Comparison of ENCODE assay signal across 24 cellular contexts in genomic region chr12:126770188-126770587, GRCh38.
A peak's percentile ranks its signal among the peaks of the same experiment; 100 is the strongest.
DNase-seq lines count a peak whose midpoint lies in the region; ATAC-seq and TF ChIP-seq lines count a peak whose summit lies in the region.
"Had no signal": no experiment of that assay in that cellular context is flagged by ENCODE, and none has a peak within 500 bp of the region (broad histone marks: within the 10 kb centered on the region; RNA-seq: fewer than 3 reads in every experiment).

No MANE protein-coding gene starts in this region.

- peak overlapping the region; percentile 72 for H3K4me2 ChIP-seq in Loucy (ENCODE audit: low read depth, low read length, poor library complexity, severe bottlenecking)

- CTCF ChIA-PET in activated CD8-positive, alpha-beta T cell treated with anti-CD3 and anti-CD28 coated beads for 36 hours (lab: Charles Lee), result interaction anchor here (0.9 to 1.9 kb wide), 2 partner anchors 12 to 23 kb away, joined by 4 to 7 read pairs; no protein-coding TSS in a partner anchor
- CTCF ChIA-PET in activated CD8-positive, alpha-beta T cell treated with anti-CD3 and anti-CD28 coated beads, Interleukin-2, amount 10 ng/mL, durations not matched to agents 7 days and 5 days (lab: Charles Lee), result no interaction called here
- CTCF ChIA-PET in naive thymus-derived CD4-positive, alpha-beta T cell (lab: Charles Lee), result interaction anchor here (0.6 kb wide), 1 partner anchor 1325 kb away, joined by 3 read pairs; no protein-coding TSS in a partner anchor

- 0 out of 2 replicates have a peak, but pooled peaks cover 2% of the 10 kb centered on the region for H3F3A ChIP-seq in Loucy (ENCODE audit: low read depth)

- H3K27me3 Mint-ChIP-seq in activated CD8-positive, alpha-beta T cell treated with anti-CD3 and anti-CD28 coated beads for 36 hours, result peaks cover 1% of the 10 kb centered on the region
- H3K27me3 Mint-ChIP-seq in activated CD8-positive, alpha-beta T cell treated with anti-CD3 and anti-CD28 coated beads, Interleukin-2, amount 10 ng/mL, durations not matched to agents 7 days and 5 days (ENCODE audit: low read depth), result no peaks in the 10 kb centered on the region
- no peaks in the 10 kb centered on the region for H3K27me3 Mint-ChIP-seq in activated T-helper 1 cell treated with anti-CD3 and anti-CD28 coated beads, Interleukin-12 subunit alpha, Interleukin-12 subunit beta, Interleukin-2, Interleukin-4 antibody, amounts not matched to agents 30 ng/mL and 10 ng/mL and 1 ng/mL, durations not matched to agents 14 hours and 24 hours and 36 hours (ENCODE audit: insufficient read depth)
- H3K27me3 Mint-ChIP-seq in naive thymus-derived CD4-positive, alpha-beta T cell, result no peaks in the 10 kb centered on the region
- H3K27me3 Mint-ChIP-seq in type B pancreatic cell, result no peaks in the 10 kb centered on the region
- H3K27me3 Mint-ChIP-seq: activated naive CD4-positive, alpha-beta T cell treated with anti-CD3 and anti-CD28 coated beads, Interleukin-2, amount 10 ng/mL, durations not matched to agents 7 days and 5 days had no signal

- H3K4me3 ChIP-seq in Loucy (ENCODE audit: low read length, poor library complexity, severe bottlenecking), result peak overlapping the region; percentile 73
- H3K4me3 ChIP-seq in naive thymus-derived CD4-positive, alpha-beta T cell (ENCODE audit: low read length), result peak overlapping the region; percentile 24
- H3K4me3 ChIP-seq: left lung, pancreas, right atrium auricular region had no signal

- H3K4me1 ChIP-seq in Loucy (ENCODE audit: insufficient read depth, low read length, poor library complexity, severe bottlenecking), result peaks cover 12% of the 10 kb centered on the region
- peaks cover 0 to 40% of the 10 kb centered on the region in 2 donors for H3K4me1 ChIP-seq in naive thymus-derived CD4-positive, alpha-beta T cell (ENCODE audit: control insufficient read depth in 2 of 2, insufficient read depth in 2 of 2, low read length in 2 of 2)
- H3K4me1 ChIP-seq: foreskin keratinocyte, left lung, right atrium auricular region had no signal

- H3K4me1 Mint-ChIP-seq in activated CD8-positive, alpha-beta T cell treated with anti-CD3 and anti-CD28 coated beads for 36 hours (ENCODE audit: low read depth), result peaks cover 24% of the 10 kb centered on the region
- H3K4me1 Mint-ChIP-seq in activated CD8-positive, alpha-beta T cell treated with anti-CD3 and anti-CD28 coated beads, Interleukin-2, amount 10 ng/mL, durations not matched to agents 7 days and 5 days (ENCODE audit: low read depth), result peaks cover 7% of the 10 kb centered on the region
- H3K4me1 Mint-ChIP-seq in activated T-helper 1 cell treated with anti-CD3 and anti-CD28 coated beads, Interleukin-12 subunit alpha, Interleukin-12 subunit beta, Interleukin-2, Interleukin-4 antibody, amounts not matched to agents 30 ng/mL and 10 ng/mL and 1 ng/mL, durations not matched to agents 14 hours and 24 hours and 36 hours (ENCODE audit: low read depth), result peaks cover 15% of the 10 kb centered on the region
- peaks cover 0 to 16% (median 4%) of the 10 kb centered on the region in 7 donors for H3K4me1 Mint-ChIP-seq in naive thymus-derived CD4-positive, alpha-beta T cell
- H3K4me1 Mint-ChIP-seq in type B pancreatic cell (ENCODE audit: unreplicated experiment), result no peaks in the 10 kb centered on the region
- H3K4me1 Mint-ChIP-seq: mesothelial cell of epicardium had no signal

- H3K27me3 ChIP-seq in Loucy (ENCODE audit: insufficient read depth, low read length, poor library complexity, severe bottlenecking), result no peaks in the 10 kb centered on the region
- no peaks in the 10 kb centered on the region for H3K27me3 ChIP-seq in naive thymus-derived CD4-positive, alpha-beta T cell (ENCODE audit: control insufficient read depth in 2 of 2, insufficient read depth in 2 of 2, low read length in 2 of 2)
- H3K27me3 ChIP-seq: foreskin keratinocyte, left lung, pancreas, right atrium auricular region had no signal

- intact Hi-C loops in activated CD8-positive, alpha-beta T cell treated with anti-CD3 and anti-CD28 coated beads for 36 hours (cut with micrococcal nuclease), result no loop called here
- intact Hi-C loops in activated T-helper 1 cell treated with anti-CD3 and anti-CD28 coated beads, Interleukin-12 subunit alpha, Interleukin-12 subunit beta, Interleukin-2, Interleukin-4 antibody, amounts not matched to agents 30 ng/mL and 10 ng/mL and 1 ng/mL, durations not matched to agents 14 hours and 24 hours and 36 hours (cut with micrococcal nuclease), result loop anchor here (5.0 kb wide), 1 partner anchor 787 kb away; no protein-coding TSS in a partner anchor
- intact Hi-C loops in naive thymus-derived CD4-positive, alpha-beta T cell (cut with micrococcal nuclease), result no loop called here

- H3K9ac ChIP-seq in Loucy (ENCODE audit: low read depth, low read length, poor library complexity, severe bottlenecking), result no peak overlapping the region

- H3K9me3 ChIP-seq in Loucy (ENCODE audit: insufficient read depth, low read depth, low read length), result peaks cover 13% of the 10 kb centered on the region; the same call in 1 of the 2 replicates
- H3K9me3 ChIP-seq in naive thymus-derived CD4-positive, alpha-beta T cell (ENCODE audit: control insufficient read depth in 2 of 3, low read length in 3 of 3), result no peaks in the 10 kb centered on the region
- H3K9me3 ChIP-seq: pancreas had no signal

- no peaks in the 10 kb centered on the region for H3K36me3 ChIP-seq in Loucy (ENCODE audit: insufficient read depth, low read length)
- H3K36me3 ChIP-seq in naive thymus-derived CD4-positive, alpha-beta T cell (ENCODE audit: control insufficient read depth in 2 of 3, insufficient read depth in 3 of 3, low read length in 3 of 3), result no peaks in the 10 kb centered on the region
- H3K36me3 ChIP-seq: left lung, pancreas, right atrium auricular region had no signal

- peaks cover 37% of the 10 kb centered on the region for H3K9me3 Mint-ChIP-seq in activated CD8-positive, alpha-beta T cell treated with anti-CD3 and anti-CD28 coated beads for 36 hours
- H3K9me3 Mint-ChIP-seq in activated CD8-positive, alpha-beta T cell treated with anti-CD3 and anti-CD28 coated beads, Interleukin-2, amount 10 ng/mL, durations not matched to agents 7 days and 5 days (ENCODE audit: insufficient read depth), result peaks cover 24% of the 10 kb centered on the region
- H3K9me3 Mint-ChIP-seq in activated T-helper 1 cell treated with anti-CD3 and anti-CD28 coated beads, Interleukin-12 subunit alpha, Interleukin-12 subunit beta, Interleukin-2, Interleukin-4 antibody, amounts not matched to agents 30 ng/mL and 10 ng/mL and 1 ng/mL, durations not matched to agents 14 hours and 24 hours and 36 hours, result peaks cover 52% of the 10 kb centered on the region
- peaks cover 5 to 44% (median 11%) of the 10 kb centered on the region in 11 donors for H3K9me3 Mint-ChIP-seq in naive thymus-derived CD4-positive, alpha-beta T cell
- H3K9me3 Mint-ChIP-seq in type B pancreatic cell, result peaks cover 5% of the 10 kb centered on the region

- no peak for TF ChIP-seq CTCF in activated CD8-positive, alpha-beta T cell treated with anti-CD3 and anti-CD28 coated beads for 36 hours (IDR thresholded peaks at IDR 0.05)
- TF ChIP-seq CTCF in Loucy (conservative IDR thresholded peaks at IDR 0.05; ENCODE audit: low read length) (no peak), type B pancreatic cell (conservative IDR thresholded peaks at IDR 0.05) (no peak)

- no peak for ATAC-seq in activated CD8-positive, alpha-beta T cell treated with anti-CD3 and anti-CD28 coated beads for 36 hours
- ATAC-seq in activated CD8-positive, alpha-beta T cell treated with anti-CD3 and anti-CD28 coated beads, Interleukin-2, amount 10 ng/mL, durations not matched to agents 7 days and 5 days, result no peak
- no peak for ATAC-seq in naive thymus-derived CD4-positive, alpha-beta T cell
- ATAC-seq: activated CD4-positive, CD25-positive, alpha-beta regulatory T cell treated with anti-CD3 and anti-CD28 coated beads, Interleukin-2, amount 50 U/mL, for 24 hours; foreskin keratinocyte; HepG2; left lung; pancreas had no signal

- no peak for DNase-seq in activated CD8-positive, alpha-beta T cell treated with anti-CD3 and anti-CD28 coated beads for 36 hours
- DNase-seq in activated CD8-positive, alpha-beta T cell treated with anti-CD3 and anti-CD28 coated beads, Interleukin-2, amount 10 ng/mL, durations not matched to agents 7 days and 5 days, result no peak
- no peak for DNase-seq in activated T-helper 1 cell treated with anti-CD3 and anti-CD28 coated beads, Interleukin-12 subunit alpha, Interleukin-12 subunit beta, Interleukin-2, Interleukin-4 antibody, amounts not matched to agents 30 ng/mL and 10 ng/mL and 1 ng/mL, durations not matched to agents 14 hours and 24 hours and 36 hours (ENCODE audit: low spot score)
- no peak for DNase-seq in naive thymus-derived CD4-positive, alpha-beta T cell
- DNase-seq in SKM-1 treated with dmso at 0.1 percent for 144 hours (lab: John Stamatoyannopoulos, UW; ENCODE audit: unreplicated experiment), result no peak
- no peak for DNase-seq in anterior cingulate cortex (lab: John Stamatoyannopoulos, UW)
- DNase-seq in type B pancreatic cell (ENCODE audit: extremely low spot score, unreplicated experiment), result no peak
- DNase-seq: activated CD8-positive, alpha-beta memory T cell treated with anti-CD3 and anti-CD28 coated beads, Interleukin-2, amount 50 U/mL, for 48 hours; activated naive CD4-positive, alpha-beta T cell treated with anti-CD3 and anti-CD28 coated beads, Interleukin-2, amount 10 ng/mL, durations not matched to agents 7 days and 5 days; central memory CD4-positive, alpha-beta T cell; foreskin keratinocyte; GOT3; left lung; NCI-H146; NCI-H524; nephron progenitor cell; pancreas; substantia nigra had no signal

- H3K27ac ChIP-seq in naive thymus-derived CD4-positive, alpha-beta T cell (ENCODE audit: low read depth, low read length), result no peak overlapping the region
- H3K27ac ChIP-seq: foreskin keratinocyte, HL-60, left lung, pancreas, right atrium auricular region had no signal

- peak overlapping the region; percentile 5 for H3K4me3 Mint-ChIP-seq in activated CD8-positive, alpha-beta T cell treated with anti-CD3 and anti-CD28 coated beads for 36 hours
- no peak overlapping the region for H3K4me3 Mint-ChIP-seq in activated CD8-positive, alpha-beta T cell treated with anti-CD3 and anti-CD28 coated beads, Interleukin-2, amount 10 ng/mL, durations not matched to agents 7 days and 5 days
- H3K4me3 Mint-ChIP-seq in activated T-helper 1 cell treated with anti-CD3 and anti-CD28 coated beads, Interleukin-12 subunit alpha, Interleukin-12 subunit beta, Interleukin-2, Interleukin-4 antibody, amounts not matched to agents 30 ng/mL and 10 ng/mL and 1 ng/mL, durations not matched to agents 14 hours and 24 hours and 36 hours, result peak overlapping the region; percentile 40
- H3K4me3 Mint-ChIP-seq in naive thymus-derived CD4-positive, alpha-beta T cell, result peak overlapping the region in 3 of 10 donors; percentile 0 to 38 (median 25)
- no peak overlapping the region for H3K4me3 Mint-ChIP-seq in type B pancreatic cell
- H3K4me3 Mint-ChIP-seq: activated naive CD4-positive, alpha-beta T cell treated with anti-CD3 and anti-CD28 coated beads, Interleukin-2, amount 10 ng/mL, durations not matched to agents 7 days and 5 days; mesothelial cell of epicardium; nephron progenitor cell had no signal

- peak overlapping the region; percentile 79 for H3K27ac Mint-ChIP-seq in activated CD8-positive, alpha-beta T cell treated with anti-CD3 and anti-CD28 coated beads for 36 hours
- no peak overlapping the region for H3K27ac Mint-ChIP-seq in activated CD8-positive, alpha-beta T cell treated with anti-CD3 and anti-CD28 coated beads, Interleukin-2, amount 10 ng/mL, durations not matched to agents 7 days and 5 days
- no peak overlapping the region for H3K27ac Mint-ChIP-seq in activated T-helper 1 cell treated with anti-CD3 and anti-CD28 coated beads, Interleukin-12 subunit alpha, Interleukin-12 subunit beta, Interleukin-2, Interleukin-4 antibody, amounts not matched to agents 30 ng/mL and 10 ng/mL and 1 ng/mL, durations not matched to agents 14 hours and 24 hours and 36 hours
- peak overlapping the region in 2 of 9 donors; percentile 1 to 71 for H3K27ac Mint-ChIP-seq in naive thymus-derived CD4-positive, alpha-beta T cell
- no peak overlapping the region for H3K27ac Mint-ChIP-seq in type B pancreatic cell
- H3K27ac Mint-ChIP-seq: activated naive CD4-positive, alpha-beta T cell treated with anti-CD3 and anti-CD28 coated beads, Interleukin-2, amount 10 ng/mL, durations not matched to agents 7 days and 5 days; mesothelial cell of epicardium; nephron progenitor cell had no signal

- H2AFZ ChIP-seq in Loucy (ENCODE audit: low read length), result no peak overlapping the region

- POLR2A ChIA-PET in activated CD8-positive, alpha-beta T cell treated with anti-CD3 and anti-CD28 coated beads for 36 hours (lab: Charles Lee), result no interaction called here
- POLR2A ChIA-PET in activated CD8-positive, alpha-beta T cell treated with anti-CD3 and anti-CD28 coated beads, Interleukin-2, amount 10 ng/mL, durations not matched to agents 7 days and 5 days (lab: Charles Lee), result no interaction called here
- POLR2A ChIA-PET in naive thymus-derived CD4-positive, alpha-beta T cell (lab: Charles Lee), result no interaction called here

- no peaks in the 10 kb centered on the region for H3K9me2 ChIP-seq in Loucy (replicated peaks; ENCODE audit: low read depth, low read length)

- H3K79me2 ChIP-seq in Loucy (ENCODE audit: insufficient read depth, low read length), result no peaks in the 10 kb centered on the region

- H4K20me1 ChIP-seq in Loucy (ENCODE audit: insufficient read depth, low read length, poor library complexity, severe bottlenecking), result no peaks in the 10 kb centered on the region

- peaks cover 17% of the 10 kb centered on the region for H3K36me3 Mint-ChIP-seq in activated CD8-positive, alpha-beta T cell treated with anti-CD3 and anti-CD28 coated beads for 36 hours (ENCODE audit: low read depth)
- H3K36me3 Mint-ChIP-seq in activated CD8-positive, alpha-beta T cell treated with anti-CD3 and anti-CD28 coated beads, Interleukin-2, amount 10 ng/mL, durations not matched to agents 7 days and 5 days (ENCODE audit: low read depth), result no peaks in the 10 kb centered on the region
- H3K36me3 Mint-ChIP-seq in activated T-helper 1 cell treated with anti-CD3 and anti-CD28 coated beads, Interleukin-12 subunit alpha, Interleukin-12 subunit beta, Interleukin-2, Interleukin-4 antibody, amounts not matched to agents 30 ng/mL and 10 ng/mL and 1 ng/mL, durations not matched to agents 14 hours and 24 hours and 36 hours (ENCODE audit: low read depth), result peaks cover 13% of the 10 kb centered on the region
- peaks cover 0 to 21% (median 4%) of the 10 kb centered on the region in 5 donors for H3K36me3 Mint-ChIP-seq in naive thymus-derived CD4-positive, alpha-beta T cell
- H3K36me3 Mint-ChIP-seq in type B pancreatic cell, result no peaks in the 10 kb centered on the region
- H3K36me3 Mint-ChIP-seq: mesothelial cell of epicardium had no signal

Comparison
In these comparisons a context has a peak if more than half of its experiments do, and no peak if none do; other contexts are left out.
1. H3K4me3 Mint-ChIP-seq: peak in activated CD8-positive, alpha-beta T cell treated with anti-CD3 and anti-CD28 coated beads for 36 hours (single experiment) and activated T-helper 1 cell treated with anti-CD3 and anti-CD28 coated beads, Interleukin-12 subunit alpha, Interleukin-12 subunit beta, Interleukin-2, Interleukin-4 antibody, amounts not matched to agents 30 ng/mL and 10 ng/mL and 1 ng/mL, durations not matched to agents 14 hours and 24 hours and 36 hours (single experiment); none in activated CD8-positive, alpha-beta T cell treated with anti-CD3 and anti-CD28 coated beads, Interleukin-2, amount 10 ng/mL, durations not matched to agents 7 days and 5 days (single experiment) and type B pancreatic cell (single experiment).